In genomic region chr5:52987711-52988329, GRCh38 we compare ENCODE assay signal across 8 cellular contexts. TPM values are rescaled to one million over a fixed set of nuclear protein-coding genes. Genes with fewer than 3 reads are reported as not detected.
DNase-seq lines count a peak whose midpoint lies in the region; ATAC-seq and TF ChIP-seq lines count a peak whose summit lies in the region.

No MANE protein-coding gene starts in this region.

- no peak overlapping the region for H3K27ac Mint-ChIP-seq in CD4-positive, CD25-positive, alpha-beta regulatory T cell

- H3K23ac ChIP-seq in mesendoderm (ENCODE audit: low read length): no peak overlapping the region

- in situ Hi-C loops in astrocyte of the spinal cord (cut with HindIII; ENCODE audit: low sequenced_read_pairs): no loop called here

- H2AK5ac ChIP-seq in mesendoderm (ENCODE audit: low read length): no peak overlapping the region

- peaks cover 53% of the 10 kb centered on the region for H3K27me3 Mint-ChIP-seq in CD4-positive, CD25-positive, alpha-beta regulatory T cell

- H3K4me3 Mint-ChIP-seq in CD4-positive, CD25-positive, alpha-beta regulatory T cell: peak overlapping the region; percentile 7 to 78 (median 44)

- H3K9ac ChIP-seq in mesendoderm (ENCODE audit: low read length): no peak overlapping the region

- H4K5ac ChIP-seq in mesendoderm (ENCODE audit: low read length): no peak overlapping the region

- H3K4ac ChIP-seq in mesendoderm (ENCODE audit: low read depth, low read length): no peak overlapping the region

- H3K4me2 ChIP-seq in mesendoderm (ENCODE audit: low read length): no peak overlapping the region

- H3K18ac ChIP-seq in mesendoderm (ENCODE audit: low read length): no peak overlapping the region

- peaks cover 0 to 2% (median 0%) of the 10 kb centered on the region in 7 donors for H3K9me3 Mint-ChIP-seq in CD4-positive, CD25-positive, alpha-beta regulatory T cell

- H3K27ac ChIP-seq in CD4-positive, CD25-positive, alpha-beta regulatory T cell (ENCODE audit: insufficient read depth, low read length, poor library complexity, severe bottlenecking): no peak overlapping the region
- H3K27ac ChIP-seq in mesendoderm (ENCODE audit: low read depth, low read length): no peak overlapping the region

- no peak overlapping the region for H3K4me3 ChIP-seq in CD4-positive, CD25-positive, alpha-beta regulatory T cell (ENCODE audit: low read depth, low read length)
- H3K4me3 ChIP-seq in astrocyte of the spinal cord (ENCODE audit: low read depth, low read length) (no peak overlapping the region), mesendoderm (ENCODE audit: low read length) (no peak overlapping the region)

- peaks cover 0 to 17% (median 7%) of the 10 kb centered on the region in 4 donors for H3K4me1 Mint-ChIP-seq in CD4-positive, CD25-positive, alpha-beta regulatory T cell

- no peak overlapping the region for H4K8ac ChIP-seq in mesendoderm (ENCODE audit: low read depth, low read length)

- no peak overlapping the region for H2BK5ac ChIP-seq in mesendoderm (ENCODE audit: low read length)

- no peak for DNase-seq in CD4-positive, CD25-positive, alpha-beta regulatory T cell
- DNase-seq in HuH-7.5 (ENCODE audit: low spot score) (peak; percentile 7), astrocyte of the spinal cord (ENCODE audit: low read depth, low spot score) (peak; percentile 53), mesendoderm (peak; percentile 37), NCI-H526 (lab: John Stamatoyannopoulos, UW) (no peak), iPS-NIHi7 (ENCODE audit: extremely low spot score) (no peak)

- H3K36me3 ChIP-seq in CD4-positive, CD25-positive, alpha-beta regulatory T cell (ENCODE audit: control insufficient read depth, insufficient read depth, low read length): no peaks in the 10 kb centered on the region
- H3K36me3 ChIP-seq in mesendoderm (ENCODE audit: control insufficient read depth, insufficient read depth, low read length): no peaks in the 10 kb centered on the region

- peaks cover 47% of the 10 kb centered on the region for H3K27me3 ChIP-seq in CD4-positive, CD25-positive, alpha-beta regulatory T cell (ENCODE audit: control insufficient read depth, insufficient read depth, low read length)
- H3K27me3 ChIP-seq in mesendoderm (ENCODE audit: insufficient read depth, low read length, poor library complexity): no peaks in the 10 kb centered on the region

- peaks cover 3% of the 10 kb centered on the region for H3K36me3 Mint-ChIP-seq in CD4-positive, CD25-positive, alpha-beta regulatory T cell

- peak; percentile 45 to 69 for ATAC-seq in CD4-positive, CD25-positive, alpha-beta regulatory T cell (ENCODE audit: low read depth in 2 of 2)
- no peak for ATAC-seq in GM21360 (IDR thresholded peaks at IDR 0.05; ENCODE audit: unreplicated experiment)
- no peak for ATAC-seq in HG03469 (IDR thresholded peaks at IDR 0.05; ENCODE audit: unreplicated experiment)

- H3K79me2 ChIP-seq in mesendoderm (ENCODE audit: control insufficient read depth, insufficient read depth, low read length): no peaks in the 10 kb centered on the region

- WGBS in mesendoderm (ENCODE audit: extremely low coverage, insufficient coverage, low lambda C conversion rate): no CpG with 5 or more reads among the region's 4 CpGs

- no peak overlapping the region for H2BK15ac ChIP-seq in mesendoderm (replicated peaks; ENCODE audit: low read depth)

- peaks cover 23% of the 10 kb centered on the region for H3K4me1 ChIP-seq in CD4-positive, CD25-positive, alpha-beta regulatory T cell (ENCODE audit: control insufficient read depth, insufficient read depth, low read length, poor library complexity, severe bottlenecking)
- H3K4me1 ChIP-seq in mesendoderm (ENCODE audit: control insufficient read depth, low read depth, low read length): no peaks in the 10 kb centered on the region

- H2BK120ac ChIP-seq in mesendoderm (ENCODE audit: low read depth, low read length): no peak overlapping the region

- H3K79me1 ChIP-seq in mesendoderm (ENCODE audit: low read length): no peaks in the 10 kb centered on the region

- no peak for TF ChIP-seq CTCF in astrocyte of the spinal cord (IDR thresholded peaks at IDR 0.05; ENCODE audit: low read depth, low read length)

- no peak overlapping the region for H3K56ac ChIP-seq in mesendoderm (ENCODE audit: low read length)

- no peaks in the 10 kb centered on the region for H3K9me3 ChIP-seq in CD4-positive, CD25-positive, alpha-beta regulatory T cell (ENCODE audit: control insufficient read depth in 2 of 2, low read length in 2 of 2)

RNA-seq across cellular contexts. Expression of gene ITGA2, which starts 1.3 kb away (rescaled TPM):
- total RNA-seq in CD4-positive, CD25-positive, alpha-beta regulatory T cell: 0.42 TPM
- polyA plus RNA-seq in CD4-positive, CD25-positive, alpha-beta regulatory T cell: under 1 TPM; 0.03 to 0.29 (median 0.06) TPM
- polyA plus RNA-seq in mesendoderm (2013, experiment 1 of 2): 1.5 TPM
- polyA plus RNA-seq in mesendoderm (2013, experiment 2 of 2): 1.6 TPM

Comparison
In these comparisons a context has a peak if more than half of its experiments do, and no peak if none do; other contexts are left out.
1. ATAC-seq: peak in CD4-positive, CD25-positive, alpha-beta regulatory T cell (2 of 2); none in GM21360 (single experiment) and HG03469 (single experiment).
2. DNase-seq: peak in HuH-7.5 (single experiment), astrocyte of the spinal cord (single experiment) and mesendoderm (single experiment); none in CD4-positive, CD25-positive, alpha-beta regulatory T cell (0 of 3), NCI-H526 (0 of 2) and iPS-NIHi7 (single experiment).